In the genomic region with DNA sequence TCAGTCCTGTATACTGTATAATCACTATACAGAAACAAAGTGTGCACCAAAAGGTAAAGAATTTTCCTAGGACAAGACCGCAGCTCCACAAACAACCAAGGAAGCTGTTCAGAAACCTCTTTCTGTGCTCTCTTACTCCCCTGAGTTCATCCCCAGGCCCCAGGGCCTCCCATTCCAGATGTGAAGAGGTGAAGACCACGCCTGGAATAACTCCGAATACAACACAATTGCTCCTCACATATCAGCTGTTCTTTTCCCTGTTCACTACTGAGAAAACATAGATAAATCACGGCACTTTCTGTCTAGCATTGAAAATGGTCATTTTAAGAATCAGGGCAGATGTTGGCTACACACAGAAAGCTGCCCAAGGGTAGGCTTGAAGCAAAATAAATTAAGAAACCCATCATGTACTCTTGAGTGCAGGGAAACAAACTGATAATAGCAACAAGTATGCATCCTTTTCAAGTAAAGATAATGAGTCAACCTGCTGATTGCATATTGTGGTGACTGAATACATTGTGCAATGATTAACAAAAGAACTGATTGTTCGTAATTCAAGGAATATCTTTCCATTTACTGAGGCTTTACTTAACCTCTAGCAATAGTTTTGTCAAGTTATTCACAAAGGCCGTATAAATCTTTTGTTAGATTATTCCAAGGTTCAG, we compare ENCODE assay signal across 22 cellular contexts.
DNase-seq lines count a peak whose midpoint lies in the region; ATAC-seq, FAIRE-seq and TF ChIP-seq lines count a peak whose summit lies in the region.
"Had no signal": no experiment of that assay in that cellular context is flagged by ENCODE, and none has a peak within 500 bp of the region (broad histone marks: within the 10 kb centered on the region; RNA-seq: fewer than 3 reads in every experiment).

No MANE protein-coding gene starts in this region.

- no peak overlapping the region for H3K27ac Mint-ChIP-seq in activated naive CD4-positive, alpha-beta T cell treated with anti-CD3 and anti-CD28 coated beads, Interleukin-2, amount 10 ng/mL, durations not matched to agents 7 days and 5 days
- no peak overlapping the region for H3K27ac Mint-ChIP-seq in osteocyte (ENCODE audit: unreplicated experiment)
- H3K27ac Mint-ChIP-seq: activated T-helper 2 cell treated with anti-CD3 and anti-CD28 coated beads, Interferon-gamma antibody, Interleukin-2, Interleukin-4, amounts not matched to agents 10 μg/mL and 5 μg/mL and 100 μg/mL, durations not matched to agents 14 hours and 24 hours and 36 hours; CD4-positive, alpha-beta memory T cell; dendritic cell treated with granulocyte-macrophage colony-stimulating factor and Interleukin-4, amounts not matched to agents 40 ng/mL and 50 ng/mL, for 4 days; mesothelial cell of epicardium had no signal

- H3K36me3 Mint-ChIP-seq in activated naive CD4-positive, alpha-beta T cell treated with anti-CD3 and anti-CD28 coated beads, Interleukin-2, amount 10 ng/mL, durations not matched to agents 7 days and 5 days: no peaks in the 10 kb centered on the region
- H3K36me3 Mint-ChIP-seq in osteocyte (ENCODE audit: unreplicated experiment): no peaks in the 10 kb centered on the region
- H3K36me3 Mint-ChIP-seq: CD4-positive, alpha-beta memory T cell; mesothelial cell of epicardium had no signal

- H3K36me3 ChIP-seq in bronchial epithelial cell (ENCODE audit: control insufficient read depth, insufficient read depth, low read length) (no peaks in the 10 kb centered on the region), testis (ENCODE audit: low read depth, missing control alignments) (no peaks in the 10 kb centered on the region)

- no peak for DNase-seq in Right ventricle myocardium inferior (ENCODE audit: missing footprints)
- DNase-seq in cardiac septum (ENCODE audit: low spot score): no peak
- DNase-seq in bronchial epithelial cell (ENCODE audit: low read depth): peak; percentile 54
- DNase-seq in left ventricle myocardium superior: no peak
- DNase-seq in testis: no peak
- DNase-seq in activated naive CD4-positive, alpha-beta T cell treated with anti-CD3 and anti-CD28 coated beads, Interleukin-2, amount 10 ng/mL, durations not matched to agents 7 days and 5 days: no peak
- DNase-seq in osteocyte (ENCODE audit: extremely low spot score, unreplicated experiment): no peak
- DNase-seq: activated CD8-positive, alpha-beta memory T cell treated with anti-CD3 and anti-CD28 coated beads for 24 hours; CD4-positive, alpha-beta memory T cell; EL; NCI-H1436 treated with DMSO at 0.1 percent for 48 hours; NCI-H446; nucleus accumbens; SW 1271 had no signal

- TF ChIP-seq POLR2A in testis (IDR thresholded peaks at IDR 0.05): no peak

- peak; percentile 13 for ATAC-seq in Right ventricle myocardium inferior
- peak; percentile 60 for ATAC-seq in left ventricle myocardium superior
- no peak for ATAC-seq in GM21515 (IDR thresholded peaks at IDR 0.05; ENCODE audit: unreplicated experiment)
- ATAC-seq: GM12878 had no signal

- H3K27me3 Mint-ChIP-seq in activated naive CD4-positive, alpha-beta T cell treated with anti-CD3 and anti-CD28 coated beads, Interleukin-2, amount 10 ng/mL, durations not matched to agents 7 days and 5 days: no peaks in the 10 kb centered on the region
- no peaks in the 10 kb centered on the region for H3K27me3 Mint-ChIP-seq in osteocyte (ENCODE audit: unreplicated experiment)
- H3K27me3 Mint-ChIP-seq: CD4-positive, alpha-beta memory T cell; dendritic cell treated with granulocyte-macrophage colony-stimulating factor and Interleukin-4, amounts not matched to agents 40 ng/mL and 50 ng/mL, for 4 days had no signal

- CTCF ChIA-PET in activated naive CD4-positive, alpha-beta T cell treated with anti-CD3 and anti-CD28 coated beads, Interleukin-2, amount 10 ng/mL, durations not matched to agents 7 days and 5 days (lab: Charles Lee): no interaction called here

- FAIRE-seq in bronchial epithelial cell (lab: Jason Lieb, UNC): peak; percentile 23
- FAIRE-seq: A204.1, GM12878 had no signal

- no peaks in the 10 kb centered on the region for H3K9me3 ChIP-seq in testis

- peaks cover 10% of the 10 kb centered on the region for H3K4me1 ChIP-seq in testis

- whole genome bisulfite sequencing in testis, 2 donors: 64 to 66% methylated on average over 6 of the region's 6 CpGs

- no peaks in the 10 kb centered on the region for H3K9me3 Mint-ChIP-seq in activated naive CD4-positive, alpha-beta T cell treated with anti-CD3 and anti-CD28 coated beads, Interleukin-2, amount 10 ng/mL, durations not matched to agents 7 days and 5 days
- H3K9me3 Mint-ChIP-seq in osteocyte (ENCODE audit: unreplicated experiment): no peaks in the 10 kb centered on the region

- H3K27me3 ChIP-seq in bronchial epithelial cell (ENCODE audit: control insufficient read depth, insufficient read depth, low read length) (no peaks in the 10 kb centered on the region), testis (no peaks in the 10 kb centered on the region)

- no peak overlapping the region for H3K4me3 Mint-ChIP-seq in activated naive CD4-positive, alpha-beta T cell treated with anti-CD3 and anti-CD28 coated beads, Interleukin-2, amount 10 ng/mL, durations not matched to agents 7 days and 5 days
- no peak overlapping the region for H3K4me3 Mint-ChIP-seq in osteocyte (ENCODE audit: unreplicated experiment)
- H3K4me3 Mint-ChIP-seq: CD4-positive, alpha-beta memory T cell; dendritic cell treated with granulocyte-macrophage colony-stimulating factor and Interleukin-4, amounts not matched to agents 40 ng/mL and 50 ng/mL, for 4 days; mesothelial cell of epicardium had no signal

- intact Hi-C loops in Right ventricle myocardium inferior (cut with DNase I): no loop called here
- intact Hi-C loops in cardiac septum (cut with DNase I): no loop called here
- intact Hi-C loops in left ventricle myocardium superior (cut with micrococcal nuclease): no loop called here
- intact Hi-C loops in testis (cut with DNase I; ENCODE audit: low total_unique reads): no loop called here

- H3K4me1 Mint-ChIP-seq in activated naive CD4-positive, alpha-beta T cell treated with anti-CD3 and anti-CD28 coated beads, Interleukin-2, amount 10 ng/mL, durations not matched to agents 7 days and 5 days: no peaks in the 10 kb centered on the region
- H3K4me1 Mint-ChIP-seq in osteocyte (ENCODE audit: unreplicated experiment): peaks cover 16% of the 10 kb centered on the region
- H3K4me1 Mint-ChIP-seq: CD4-positive, alpha-beta memory T cell had no signal

- H3K4me3 ChIP-seq in bronchial epithelial cell (ENCODE audit: low read depth, low read length) (no peak overlapping the region), testis (no peak overlapping the region)
- H3K4me3 ChIP-seq: GM12878 had no signal

- peak overlapping the region; percentile 48 to 65 for H3K27ac ChIP-seq in testis
- H3K27ac ChIP-seq: KMS-11, VCaP had no signal

- TF ChIP-seq CTCF in bronchial epithelial cell (IDR thresholded peaks at IDR 0.05; ENCODE audit: insufficient read depth, low read length, severe bottlenecking): no peak
- no peak for TF ChIP-seq CTCF in testis (IDR thresholded peaks at IDR 0.05)
- TF ChIP-seq CTCF in osteocyte (IDR thresholded peaks at IDR 0.05): no peak
